Comparison of ENCODE assay signal across 34 cellular contexts in the genomic region with DNA sequence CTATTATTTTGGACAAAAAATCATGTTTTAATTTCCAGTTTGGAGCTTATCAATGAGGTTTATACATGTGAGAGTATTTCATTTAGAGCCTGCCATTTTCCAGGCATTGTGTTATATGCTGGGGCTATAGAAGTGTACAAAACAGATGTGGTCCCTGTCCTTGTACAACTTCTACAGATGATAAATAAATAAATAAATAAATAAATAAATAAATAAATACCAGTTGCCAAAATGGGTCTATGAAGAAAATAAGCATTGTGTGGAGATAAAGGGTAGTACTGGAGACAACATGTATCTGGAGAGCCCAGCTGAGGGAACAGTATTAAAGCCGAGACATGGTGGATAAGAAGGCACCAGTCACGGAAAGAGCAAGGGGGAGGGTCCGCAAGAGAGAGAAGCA.
"Had no signal": no experiment of that assay in that cellular context is flagged by ENCODE, and none has a peak within 500 bp of the region (broad histone marks: within the 10 kb centered on the region; RNA-seq: fewer than 3 reads in every experiment).

No MANE protein-coding gene starts in this region.

- ATAC-seq: activated naive CD4-positive, alpha-beta T cell treated with anti-CD3 and anti-CD28 coated beads, Interleukin-2, amount 50 U/mL, for 72 hours; activated naive CD8-positive, alpha-beta T cell treated with anti-CD3 and anti-CD28 coated beads, Interleukin-2, amount 50 U/mL, for 24 hours; activated T-cell treated with anti-CD3 and anti-CD28 coated beads, Interleukin-2, amount 50 U/mL, for 4 hours; activated T-cell treated with anti-CD3 and anti-CD28 coated beads, Interleukin-2, amount 50 U/mL, for 72 hours; activated T-helper 17 cell treated with anti-CD3 and anti-CD28 coated beads, Interleukin-2, amount 50 U/mL, for 72 hours; body of pancreas had no signal

- H3K27ac ChIP-seq: adrenal gland, ascending aorta, body of pancreas, brain microvascular endothelial cell, breast epithelium, cardiac muscle cell had no signal

- H3K4me1 ChIP-seq: adrenal gland, ascending aorta, body of pancreas, breast epithelium had no signal

- H3K4me3 ChIP-seq: adrenal gland, ascending aorta, body of pancreas, breast epithelium, cardiac muscle cell had no signal

- H3K36me3 ChIP-seq: adrenal gland, ascending aorta, brain microvascular endothelial cell, breast epithelium, cardiac muscle cell had no signal

- H3K9me3 ChIP-seq: adrenal gland, ascending aorta, breast epithelium had no signal

- DNase-seq: activated effector memory CD4-positive, alpha-beta T cell treated with anti-CD3 and anti-CD28 coated beads, Interleukin-2, amount 50 U/mL, for 16 hours; activated effector memory CD4-positive, alpha-beta T cell treated with Interleukin-2 at 50 U/mL for 16 hours; activated gamma-delta T cell; activated gamma-delta T cell treated with Interleukin-2 at 50 U/mL for 16 hours; activated naive CD4-positive, alpha-beta T cell; activated naive CD4-positive, alpha-beta T cell treated with anti-CD3 and anti-CD28 coated beads for 36 hours; activated naive CD4-positive, alpha-beta T cell treated with anti-CD3 and anti-CD28 coated beads, Interleukin-2, amount 10 ng/mL, durations not matched to agents 7 days and 5 days; activated naive CD4-positive, alpha-beta T cell treated with anti-CD3 and anti-CD28 coated beads, Interleukin-2, amount 50 U/mL, for 16 hours; activated naive CD4-positive, alpha-beta T cell treated with Interleukin-2 at 50 U/mL for 16 hours; activated naive CD8-positive, alpha-beta T cell treated with anti-CD3 and anti-CD28 coated beads for 36 hours; activated naive CD8-positive, alpha-beta T cell treated with anti-CD3 and anti-CD28 coated beads, Interleukin-2, amount 10 ng/mL, durations not matched to agents 7 days and 5 days; activated naive CD8-positive, alpha-beta T cell treated with anti-CD3 and anti-CD28 coated beads, Interleukin-2, amount 50 U/mL, for 24 hours; activated T-cell treated with anti-CD3 and anti-CD28 coated beads, Interleukin-2, amount 50 U/mL, for 1 hour; activated T-cell treated with anti-CD3 and anti-CD28 coated beads, Interleukin-2, amount 50 U/mL, for 24 hours; activated T-cell treated with anti-CD3 and anti-CD28 coated beads, Interleukin-2, amount 50 U/mL, for 4 hours; activated T-cell treated with anti-CD3 and anti-CD28 coated beads, Interleukin-2, amount 50 U/mL, for 48 hours; activated T-cell treated with anti-CD3 and anti-CD28 coated beads, Interleukin-2, amount 50 U/mL, for 72 hours; adrenal gland; amniotic stem cell; amygdala; anterior cingulate cortex; aorta; body of pancreas; brain microvascular endothelial cell; caudate nucleus; central memory CD4-positive, alpha-beta T cell; cerebellar nuclear complex had no signal

- FAIRE-seq: astrocyte, bronchial epithelial cell had no signal
